ENCODE assay signal across 21 cellular contexts in the genomic region with DNA sequence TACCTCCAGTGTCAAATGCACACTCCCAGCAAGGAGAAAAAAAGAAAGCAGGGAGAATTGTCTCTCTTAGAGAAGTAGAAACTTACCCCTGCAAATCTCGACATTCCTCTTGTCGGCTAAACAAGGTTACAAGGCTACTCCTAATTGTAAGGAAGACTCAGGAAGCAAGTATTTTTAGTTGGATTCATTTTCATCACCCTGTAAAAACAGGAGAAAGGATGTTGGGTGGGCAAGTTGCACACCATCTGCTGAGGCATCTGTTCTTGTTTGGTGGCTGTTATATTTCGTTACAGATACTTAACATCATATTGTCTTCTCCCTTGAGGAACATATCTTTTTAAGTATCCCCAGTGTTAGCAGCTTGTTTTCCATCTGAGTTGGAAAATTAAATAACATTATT.
DNase-seq lines count a peak whose midpoint lies in the region.
"Had no signal": no experiment of that assay in that cellular context is flagged by ENCODE, and none has a peak within 500 bp of the region (broad histone marks: within the 10 kb centered on the region; RNA-seq: fewer than 3 reads in every experiment).

No MANE protein-coding gene starts in this region.

- no peak overlapping the region for H3K4me3 ChIP-seq in CD4-positive, alpha-beta memory T cell (ENCODE audit: low read length in 2 of 2)
- H3K4me3 ChIP-seq: BLaER1 had no signal

- H3K27me3 ChIP-seq in CD4-positive, alpha-beta memory T cell (ENCODE audit: insufficient read depth, low read length): no peaks in the 10 kb centered on the region
- H3K27me3 ChIP-seq: BLaER1 had no signal

- H3K36me3 ChIP-seq in CD4-positive, alpha-beta memory T cell (ENCODE audit: insufficient read depth, low read length): no peaks in the 10 kb centered on the region
- H3K36me3 ChIP-seq: BLaER1 had no signal

- H3K27ac Mint-ChIP-seq in activated CD4-positive, alpha-beta memory T cell treated with anti-CD3 and anti-CD28 coated beads for 36 hours: no peak overlapping the region
- no peak overlapping the region for H3K27ac Mint-ChIP-seq in CD4-positive, alpha-beta memory T cell
- H3K27ac Mint-ChIP-seq: CD4-positive, CD25-positive, alpha-beta regulatory T cell had no signal

- POLR2A ChIA-PET in activated CD4-positive, alpha-beta memory T cell treated with anti-CD3 and anti-CD28 coated beads for 36 hours (lab: Charles Lee): no interaction called here
- POLR2A ChIA-PET in CD4-positive, alpha-beta memory T cell (lab: Charles Lee; ENCODE audit: partially characterized antibody): no interaction called here

- no peaks in the 10 kb centered on the region for H3K36me3 Mint-ChIP-seq in activated CD4-positive, alpha-beta memory T cell treated with anti-CD3 and anti-CD28 coated beads for 36 hours
- H3K36me3 Mint-ChIP-seq in CD4-positive, alpha-beta memory T cell: no peaks in the 10 kb centered on the region
- H3K36me3 Mint-ChIP-seq: CD4-positive, CD25-positive, alpha-beta regulatory T cell had no signal

- intact Hi-C loops in activated CD4-positive, alpha-beta memory T cell treated with anti-CD3 and anti-CD28 coated beads for 36 hours (cut with micrococcal nuclease): no loop called here
- intact Hi-C loops in CD4-positive, alpha-beta memory T cell (cut with micrococcal nuclease): no loop called here

- no peaks in the 10 kb centered on the region for H3K4me1 ChIP-seq in CD4-positive, alpha-beta memory T cell (ENCODE audit: insufficient read depth, low read length)
- H3K4me1 ChIP-seq: BLaER1 had no signal

- no peak overlapping the region for H3K27ac ChIP-seq in CD4-positive, alpha-beta memory T cell (ENCODE audit: low read depth, low read length)
- H3K27ac ChIP-seq: BLaER1, RWPE1 had no signal

- H3K9me3 ChIP-seq in CD4-positive, alpha-beta memory T cell (ENCODE audit: control insufficient read depth in 1 of 2, low read length in 2 of 2): no peaks in the 10 kb centered on the region
- H3K9me3 ChIP-seq: BLaER1 had no signal

- H3K4me3 Mint-ChIP-seq in activated CD4-positive, alpha-beta memory T cell treated with anti-CD3 and anti-CD28 coated beads for 36 hours: no peak overlapping the region
- H3K4me3 Mint-ChIP-seq in CD4-positive, alpha-beta memory T cell: no peak overlapping the region
- H3K4me3 Mint-ChIP-seq: CD4-positive, CD25-positive, alpha-beta regulatory T cell had no signal

- no peaks in the 10 kb centered on the region for H3K4me1 Mint-ChIP-seq in activated CD4-positive, alpha-beta memory T cell treated with anti-CD3 and anti-CD28 coated beads for 36 hours (ENCODE audit: low read depth)
- no peaks in the 10 kb centered on the region for H3K4me1 Mint-ChIP-seq in CD4-positive, alpha-beta memory T cell
- H3K4me1 Mint-ChIP-seq: CD4-positive, CD25-positive, alpha-beta regulatory T cell had no signal

- DNase-seq in DMS 273 (lab: John Stamatoyannopoulos, UW; ENCODE audit: unreplicated experiment) (peak; percentile 87), NCI-H2171 (lab: John Stamatoyannopoulos, UW) (peak; percentile 84), NCI-H69 (lab: John Stamatoyannopoulos, UW) (peak; percentile 64), inferior parietal cortex (ENCODE audit: extremely low spot score) (peak; percentile 51), DMS53 treated with DMSO at 0.1 percent for 48 hours (lab: John Stamatoyannopoulos, UW; ENCODE audit: unreplicated experiment) (no peak)
- no peak for DNase-seq in activated CD4-positive, alpha-beta memory T cell treated with anti-CD3 and anti-CD28 coated beads for 36 hours
- no peak for DNase-seq in CD4-positive, alpha-beta memory T cell
- DNase-seq: CD4-positive, CD25-positive, alpha-beta regulatory T cell; DMS79; EL; GF-D8; Karpas-422; NCI-H1092 treated with DMSO at 0.1 percent for 48 hours; NCI-H1436; NCI-H1930; NCI-H2107; NCI-H510A treated with DMSO at 0.1 percent for 48 hours; SHP77; T-helper 1 cell had no signal

- H3K27me3 Mint-ChIP-seq in activated CD4-positive, alpha-beta memory T cell treated with anti-CD3 and anti-CD28 coated beads for 36 hours: no peaks in the 10 kb centered on the region
- H3K27me3 Mint-ChIP-seq in CD4-positive, alpha-beta memory T cell: no peaks in the 10 kb centered on the region
- H3K27me3 Mint-ChIP-seq: CD4-positive, CD25-positive, alpha-beta regulatory T cell had no signal

- no peaks in the 10 kb centered on the region for H3K9me3 Mint-ChIP-seq in activated CD4-positive, alpha-beta memory T cell treated with anti-CD3 and anti-CD28 coated beads for 36 hours
- peaks cover 0 to 9% (median 2%) of the 10 kb centered on the region in 8 donors for H3K9me3 Mint-ChIP-seq in CD4-positive, alpha-beta memory T cell

- CTCF ChIA-PET in activated CD4-positive, alpha-beta memory T cell treated with anti-CD3 and anti-CD28 coated beads for 36 hours (lab: Charles Lee): no interaction called here
- CTCF ChIA-PET in CD4-positive, alpha-beta memory T cell (lab: Charles Lee; ENCODE audit: partially characterized antibody): no interaction called here

Comparison
In these comparisons a context has a peak if more than half of its experiments do, and no peak if none do; other contexts are left out.
1. DNase-seq: peak in DMS 273 (single experiment), NCI-H2171 (single experiment), NCI-H69 (single experiment) and inferior parietal cortex (single experiment); none in DMS53 treated with DMSO at 0.1 percent for 48 hours (single experiment), activated CD4-positive, alpha-beta memory T cell treated with anti-CD3 and anti-CD28 coated beads for 36 hours (single experiment) and CD4-positive, alpha-beta memory T cell (0 of 5).